ENCODE assay signal across 8 cellular contexts in genomic region chr9:134434896-134435506, GRCh38.
DNase-seq lines count a peak whose midpoint lies in the region; ATAC-seq, FAIRE-seq and TF ChIP-seq lines count a peak whose summit lies in the region.

No MANE protein-coding gene starts in this region.

- H2BK12ac ChIP-seq in H9 (ENCODE audit: insufficient read length, low read depth, low read length), result no peak overlapping the region

- H3K56ac ChIP-seq in H9 (ENCODE audit: insufficient read length, low read depth, low read length), result no peak overlapping the region

- H3K79me1 ChIP-seq in H9 (ENCODE audit: insufficient read depth, low read depth, low read length, poor library complexity, severe bottlenecking), result no peaks in the 10 kb centered on the region

- no peak overlapping the region for H3T11ph ChIP-seq in H9 (ENCODE audit: low read length)

- H3K4me2 ChIP-seq in H9 (ENCODE audit: insufficient read depth, insufficient read length, low read length), result no peak overlapping the region

- peak overlapping the region; percentile 82 for H3K27ac ChIP-seq in muscle layer of colon (ENCODE audit: low read depth, low read length)
- no peak overlapping the region for H3K27ac ChIP-seq in H9 (ENCODE audit: insufficient read length, low read depth, low read length)

- H3K4me3 Mint-ChIP-seq in H9, result no peak overlapping the region

- H2AFZ ChIP-seq in H9 (ENCODE audit: low read length), result no peak overlapping the region

- H3K4me1 Mint-ChIP-seq in H9, result 0 out of 4 replicates have a peak, but pooled peaks cover 0 to 3% of the 10 kb centered on the region in 2 experiments

- H3K4me1 ChIP-seq in muscle layer of colon (ENCODE audit: insufficient read depth, low read length) (peaks cover 59% of the 10 kb centered on the region), H9 (ENCODE audit: insufficient read depth, low read length) (no peaks in the 10 kb centered on the region)

- peak; percentile 98 for FAIRE-seq in RCC 7860 (lab: Jason Lieb, UNC)

- no peak overlapping the region for H3K4ac ChIP-seq in H9 (ENCODE audit: low read depth, low read length)

- 0 out of 7 replicates have a peak overlapping the region, but pooled peaks of 1 of the 3 experiments have one; percentile 28 for H3K27ac Mint-ChIP-seq in H9

- H2BK120ac ChIP-seq in H9 (ENCODE audit: low read depth, low read length, poor library complexity, severe bottlenecking), result no peak overlapping the region

- no peak overlapping the region for H4K91ac ChIP-seq in H9 (ENCODE audit: insufficient read length, low read depth, low read length)

- H3K27me3 Mint-ChIP-seq in H9 (ENCODE audit: low read depth), result no peaks in the 10 kb centered on the region

- ATAC-seq in esophagus mucosa (peak; percentile 42), HG03571 (IDR thresholded peaks at IDR 0.05; ENCODE audit: unreplicated experiment) (no peak), GM19452 (IDR thresholded peaks at IDR 0.05; ENCODE audit: unreplicated experiment) (no peak)

- H3K23ac ChIP-seq in H9 (ENCODE audit: insufficient read length, low read depth, low read length), result no peak overlapping the region

- no peak overlapping the region for H3K9ac ChIP-seq in muscle layer of colon (ENCODE audit: low read length)
- H3K9ac ChIP-seq in H9 (ENCODE audit: extremely low read depth, insufficient read length, low read length), result no peak overlapping the region

- no peaks in the 10 kb centered on the region for H3K9me3 Mint-ChIP-seq in H9

- no peak overlapping the region for H2AK5ac ChIP-seq in H9 (ENCODE audit: insufficient read length, low read length)

- H3K18ac ChIP-seq in H9 (ENCODE audit: insufficient read length, low read depth, low read length), result no peak overlapping the region

- H3K4me3 ChIP-seq in muscle layer of colon (ENCODE audit: low read depth in 1 of 2, low read length in 2 of 2), result no peak overlapping the region

- no peak overlapping the region for H4K5ac ChIP-seq in H9 (ENCODE audit: insufficient read length, low read depth, low read length)

- no peak overlapping the region for H3K14ac ChIP-seq in H9 (ENCODE audit: insufficient read depth, low read length)

- H2BK15ac ChIP-seq in H9 (ENCODE audit: low read depth, low read length), result no peak overlapping the region

- H4K20me1 ChIP-seq in H9 (ENCODE audit: control insufficient read depth, insufficient read depth, insufficient read length), result no peaks in the 10 kb centered on the region

- no peak for TF ChIP-seq CTCF in H9 (conservative IDR thresholded peaks at IDR 0.05)

- H2BK20ac ChIP-seq in H9 (ENCODE audit: low read depth, low read length, poor library complexity, severe bottlenecking), result no peak overlapping the region

- peaks cover 0 to 10% (median 9%) of the 10 kb centered on the region in 3 experiments; a peak in 4 of 7 replicates for H3K36me3 Mint-ChIP-seq in H9 (ENCODE audit: insufficient read depth in 1 of 3, low read depth in 3 of 3)

- H3K9me3 ChIP-seq in muscle layer of colon (ENCODE audit: low read length) (no peaks in the 10 kb centered on the region), H9 (ENCODE audit: control insufficient read depth, low read depth, low read length) (no peaks in the 10 kb centered on the region)

- peaks cover 23% of the 10 kb centered on the region for H3K36me3 ChIP-seq in muscle layer of colon (ENCODE audit: insufficient read depth, low read length)

- no peaks in the 10 kb centered on the region for H3K79me2 ChIP-seq in H9 (ENCODE audit: insufficient read depth, low read length)

- H4K8ac ChIP-seq in H9 (replicated peaks; ENCODE audit: insufficient read length, low read depth, low read length), result no peak overlapping the region

- peak; percentile 86 for DNase-seq in HCEC 1CT
- peak; percentile 98 for DNase-seq in RCC 7860 (ENCODE audit: low spot score)
- DNase-seq in cortex of kidney (lab: John Stamatoyannopoulos, UW), result no peak
- DNase-seq in H9, result no peak

- WGBS in H9 (ENCODE audit: extremely low coverage, insufficient read length, low lambda C conversion rate), result no CpG with 5 or more reads among the region's 17 CpGs

- no peaks in the 10 kb centered on the region for H3K23me2 ChIP-seq in H9 (ENCODE audit: insufficient read length, low read depth, low read length, poor library complexity, severe bottlenecking)

- H3K27me3 ChIP-seq in muscle layer of colon (ENCODE audit: control insufficient read depth in 1 of 2, insufficient read depth in 2 of 2, low read length in 2 of 2) (no peaks in the 10 kb centered on the region), H9 (ENCODE audit: insufficient read depth, low read length) (no peaks in the 10 kb centered on the region)

- no peak overlapping the region for H2BK5ac ChIP-seq in H9 (ENCODE audit: insufficient read length, low read length)

Comparison
In these comparisons a context has a peak if more than half of its experiments do, and no peak if none do; other contexts are left out.
1. DNase-seq: peak in HCEC 1CT (single experiment) and RCC 7860 (single experiment); none in cortex of kidney (single experiment) and H9 (single experiment).